Comparison of ENCODE assay signal across 27 cellular contexts in the genomic region with DNA sequence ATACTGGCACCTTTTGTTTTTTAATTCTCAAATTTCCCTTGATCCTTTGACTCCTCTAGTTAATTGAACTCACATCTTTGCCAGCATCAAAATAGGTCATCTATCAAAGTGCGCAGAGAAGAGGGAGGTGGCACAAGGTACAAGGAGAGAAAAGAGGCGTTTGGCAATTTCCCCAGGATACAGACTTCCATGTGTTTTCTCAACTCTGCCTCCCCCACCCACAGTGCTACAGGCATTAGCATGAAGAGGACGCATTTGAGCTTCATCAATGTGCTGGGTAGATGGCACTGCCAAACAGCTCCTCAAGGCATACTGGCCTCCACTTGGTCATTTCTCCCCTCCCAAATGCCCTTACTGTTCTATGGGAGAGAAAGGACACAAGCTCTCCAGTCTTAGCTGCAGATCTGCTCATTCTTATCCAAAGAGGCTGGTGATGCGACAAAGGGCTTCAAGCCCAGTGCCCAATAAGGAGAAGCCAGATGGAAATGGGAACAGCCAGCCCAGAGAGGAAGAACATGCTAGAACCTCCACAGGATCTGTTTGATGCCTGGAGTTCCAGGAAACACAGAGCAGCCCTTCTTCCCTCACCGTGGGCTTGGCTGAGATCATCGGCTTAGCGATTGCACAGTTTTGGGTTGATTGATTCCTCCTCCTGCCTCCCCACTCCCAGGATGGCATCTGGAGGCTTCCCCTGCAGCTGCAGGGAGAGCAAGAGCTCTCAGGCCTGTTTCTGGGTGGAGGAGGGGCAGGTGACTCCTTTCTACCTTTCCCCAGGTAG.
DNase-seq lines count a peak whose midpoint lies in the region; ATAC-seq and TF ChIP-seq lines count a peak whose summit lies in the region.
"Had no signal": no experiment of that assay in that cellular context is flagged by ENCODE, and none has a peak within 500 bp of the region (broad histone marks: within the 10 kb centered on the region; RNA-seq: fewer than 3 reads in every experiment).

No MANE protein-coding gene starts in this region.

- ATAC-seq in GM18517 (IDR thresholded peaks at IDR 0.05; ENCODE audit: unreplicated experiment) (no peak), PC-3 (no peak)
- ATAC-seq: activated CD8-positive, alpha-beta memory T cell treated with anti-CD3 and anti-CD28 coated beads, Interleukin-2, amount 10 ng/mL, durations not matched to agents 7 days and 5 days; activated T-cell treated with anti-CD3 and anti-CD28 coated beads, Interleukin-2, amount 50 U/mL, for 72 hours; effector memory CD8-positive, alpha-beta T cell; gastrocnemius medialis; HCT116; K562; left lobe of liver; Panc1 had no signal

- no peak overlapping the region for H4K5ac ChIP-seq in H9 (ENCODE audit: insufficient read length, low read depth, low read length)

- H3K27me3 Mint-ChIP-seq in H9 (ENCODE audit: low read depth) = peaks cover 2% of the 10 kb centered on the region
- H3K27me3 Mint-ChIP-seq: type B pancreatic cell had no signal

- CTCF ChIA-PET in PC-3 (lab: Charles Lee) = no interaction called here

- H3K9me2 ChIP-seq in PC-3 (replicated peaks; ENCODE audit: low read length) = no peaks in the 10 kb centered on the region

- H3K79me1 ChIP-seq in H9 (ENCODE audit: insufficient read depth, low read depth, low read length, poor library complexity, severe bottlenecking) = no peaks in the 10 kb centered on the region

- H2BK120ac ChIP-seq in H9 (ENCODE audit: low read depth, low read length, poor library complexity, severe bottlenecking) = no peak overlapping the region

- H3F3A ChIP-seq in PC-3 (ENCODE audit: low read length, unreplicated experiment) = no peaks in the 10 kb centered on the region

- no CpG with 5 or more reads among the region's 7 CpGs for WGBS in H9 (ENCODE audit: extremely low coverage, insufficient read length, low lambda C conversion rate)

- H3K36me3 ChIP-seq in WERI-Rb-1 (no peaks in the 10 kb centered on the region), PC-3 (ENCODE audit: low read depth, low read length) (no peaks in the 10 kb centered on the region)
- H3K36me3 ChIP-seq: esophagus muscularis mucosa, gastrocnemius medialis had no signal

- no peak overlapping the region for H3K4ac ChIP-seq in H9 (ENCODE audit: low read depth, low read length)

- no peak overlapping the region for H4K8ac ChIP-seq in H9 (replicated peaks; ENCODE audit: insufficient read length, low read depth, low read length)

- H3K18ac ChIP-seq in H9 (ENCODE audit: insufficient read length, low read depth, low read length) = no peak overlapping the region

- H3K27me3 ChIP-seq in H9 (ENCODE audit: insufficient read depth, low read length) (no peaks in the 10 kb centered on the region), WERI-Rb-1 (ENCODE audit: insufficient read depth, low read depth, severe bottlenecking) (no peaks in the 10 kb centered on the region), PC-3 (ENCODE audit: low read length) (no peaks in the 10 kb centered on the region)
- H3K27me3 ChIP-seq: esophagus muscularis mucosa, gastrocnemius medialis had no signal

- no peak overlapping the region for H2BK12ac ChIP-seq in H9 (ENCODE audit: insufficient read length, low read depth, low read length)

- BruUV-seq in PC-3 (replicated peaks; lab: Mats Ljungman, UMichigan) = no TSS peak

- no peak overlapping the region for H2AK5ac ChIP-seq in H9 (ENCODE audit: insufficient read length, low read length)

- H3T11ph ChIP-seq in H9 (ENCODE audit: low read length) = no peak overlapping the region

- H3K4me3 ChIP-seq in WERI-Rb-1 (ENCODE audit: low read depth, low read length) = peak overlapping the region; percentile 5; the same call in 1 of the 2 replicates
- H3K4me3 ChIP-seq in skin epidermis = no peak overlapping the region
- no peak overlapping the region for H3K4me3 ChIP-seq in PC-3 (ENCODE audit: low read length)
- H3K4me3 ChIP-seq: coronary artery, esophagus muscularis mucosa, gastrocnemius medialis, K562 had no signal

- H2BK20ac ChIP-seq in H9 (ENCODE audit: low read depth, low read length, poor library complexity, severe bottlenecking) = no peak overlapping the region

- H3K23me2 ChIP-seq in H9 (ENCODE audit: insufficient read length, low read depth, low read length, poor library complexity, severe bottlenecking) = no peaks in the 10 kb centered on the region

- no peak overlapping the region for H2BK15ac ChIP-seq in H9 (ENCODE audit: low read depth, low read length)

- no peaks in the 10 kb centered on the region; a peak in 1 of 7 replicates for H3K36me3 Mint-ChIP-seq in H9 (ENCODE audit: insufficient read depth in 1 of 3, low read depth in 3 of 3)
- H3K36me3 Mint-ChIP-seq: activated CD8-positive, alpha-beta memory T cell treated with anti-CD3 and anti-CD28 coated beads, Interleukin-2, amount 10 ng/mL, durations not matched to agents 7 days and 5 days; CD14-positive monocyte; type B pancreatic cell had no signal

- no peak overlapping the region for H3K4me3 Mint-ChIP-seq in H9
- H3K4me3 Mint-ChIP-seq: activated CD4-positive, alpha-beta T cell treated with anti-CD3 and anti-CD28 coated beads, Interleukin-2, amount 10 ng/mL, durations not matched to agents 7 days and 5 days; activated CD8-positive, alpha-beta memory T cell treated with anti-CD3 and anti-CD28 coated beads, Interleukin-2, amount 10 ng/mL, durations not matched to agents 7 days and 5 days; activated T-cell treated with anti-CD3 and anti-CD28 coated beads, Interleukin-2, amount 50 U/mL, for 72 hours; CD14-positive monocyte; effector memory CD8-positive, alpha-beta T cell; type B pancreatic cell had no signal

- H3K79me2 ChIP-seq in H9 (ENCODE audit: insufficient read depth, low read length) (no peaks in the 10 kb centered on the region), PC-3 (ENCODE audit: low read length) (no peaks in the 10 kb centered on the region)

- no peak overlapping the region for H2BK5ac ChIP-seq in H9 (ENCODE audit: insufficient read length, low read length)

- no peak overlapping the region for H3K27ac Mint-ChIP-seq in H9
- H3K27ac Mint-ChIP-seq: activated CD4-positive, alpha-beta T cell treated with anti-CD3 and anti-CD28 coated beads, Interleukin-2, amount 10 ng/mL, durations not matched to agents 7 days and 5 days; activated CD8-positive, alpha-beta memory T cell treated with anti-CD3 and anti-CD28 coated beads, Interleukin-2, amount 10 ng/mL, durations not matched to agents 7 days and 5 days; activated T-cell treated with anti-CD3 and anti-CD28 coated beads, Interleukin-2, amount 50 U/mL, for 72 hours; CD14-positive monocyte; effector memory CD8-positive, alpha-beta T cell; type B pancreatic cell had no signal

- H3K27ac ChIP-seq in H9 (ENCODE audit: insufficient read length, low read depth, low read length) = no peak overlapping the region
- H3K27ac ChIP-seq in WERI-Rb-1 = peak overlapping the region; percentile 64
- peak overlapping the region in 18 of 21 experiments; percentile 53 to 91 (median 83) for H3K27ac ChIP-seq in skin epidermis
- no peak overlapping the region for H3K27ac ChIP-seq in PC-3 (ENCODE audit: low read length)
- H3K27ac ChIP-seq: coronary artery, esophagus muscularis mucosa, gastrocnemius medialis had no signal

- H3K14ac ChIP-seq in H9 (ENCODE audit: insufficient read depth, low read length) = 0 out of 2 replicates have a peak overlapping the region, but pooled peaks have one; percentile 6

- intact Hi-C loops in PC-3 (cut with micrococcal nuclease) = no loop called here

- no peak overlapping the region for H4K91ac ChIP-seq in H9 (ENCODE audit: insufficient read length, low read depth, low read length)

- H3K56ac ChIP-seq in H9 (ENCODE audit: insufficient read length, low read depth, low read length) = no peak overlapping the region

- peaks cover 25 to 38% of the 10 kb centered on the region in 2 experiments for H3K4me1 Mint-ChIP-seq in H9
- H3K4me1 Mint-ChIP-seq: activated CD4-positive, alpha-beta T cell treated with anti-CD3 and anti-CD28 coated beads, Interleukin-2, amount 10 ng/mL, durations not matched to agents 7 days and 5 days; activated CD8-positive, alpha-beta memory T cell treated with anti-CD3 and anti-CD28 coated beads, Interleukin-2, amount 10 ng/mL, durations not matched to agents 7 days and 5 days had no signal

- POLR2A ChIA-PET in PC-3 (lab: Charles Lee; ENCODE audit: unreplicated experiment) = no interaction called here

- H3K9ac ChIP-seq in H9 (ENCODE audit: extremely low read depth, insufficient read length, low read length) (no peak overlapping the region), PC-3 (ENCODE audit: low read length) (no peak overlapping the region)

- H3K4me2 ChIP-seq in H9 (ENCODE audit: insufficient read depth, insufficient read length, low read length) (no peak overlapping the region), PC-3 (ENCODE audit: low read length) (no peak overlapping the region)

- H2AFZ ChIP-seq in H9 (ENCODE audit: low read length) (no peak overlapping the region), PC-3 (ENCODE audit: low read length) (no peak overlapping the region)

- H3K23ac ChIP-seq in H9 (ENCODE audit: insufficient read length, low read depth, low read length) = no peak overlapping the region

- H4K20me1 ChIP-seq in H9 (ENCODE audit: control insufficient read depth, insufficient read depth, insufficient read length) = no peaks in the 10 kb centered on the region
- H4K20me1 ChIP-seq in PC-3 (ENCODE audit: low read length) = no peaks in the 10 kb centered on the region

- H3K9me3 Mint-ChIP-seq in H9 = no peaks in the 10 kb centered on the region; a peak in 1 of 5 replicates
- H3K9me3 Mint-ChIP-seq: activated CD4-positive, alpha-beta T cell treated with anti-CD3 and anti-CD28 coated beads, Interleukin-2, amount 10 ng/mL, durations not matched to agents 7 days and 5 days; activated T-cell treated with anti-CD3 and anti-CD28 coated beads, Interleukin-2, amount 50 U/mL, for 72 hours; effector memory CD8-positive, alpha-beta T cell; type B pancreatic cell had no signal

- no peak for DNase-seq in H9
- DNase-seq in WERI-Rb-1 = peak; percentile 79
- DNase-seq in globus pallidus (ENCODE audit: low spot score) = peak; percentile 16
- DNase-seq in retina = no peak
- DNase-seq in PC-3 = no peak
- DNase-seq: activated CD4-positive, alpha-beta T cell treated with anti-CD3 and anti-CD28 coated beads, Interleukin-2, amount 10 ng/mL, durations not matched to agents 7 days and 5 days; activated CD8-positive, alpha-beta memory T cell treated with anti-CD3 and anti-CD28 coated beads, Interleukin-2, amount 10 ng/mL, durations not matched to agents 7 days and 5 days; activated naive CD4-positive, alpha-beta T cell treated with Interleukin-2 at 50 U/mL for 16 hours; activated T-cell treated with anti-CD3 and anti-CD28 coated beads, Interleukin-2, amount 50 U/mL, for 72 hours; DMS79 treated with DMSO at 0.1 percent for 48 hours; effector memory CD8-positive, alpha-beta T cell; gastrocnemius medialis; mesendoderm; NCI-H2081; occipital lobe; SHP77 treated with DMSO at 0.1 percent for 48 hours; T1000 had no signal

- no peaks in the 10 kb centered on the region for H3K9me3 ChIP-seq in H9 (ENCODE audit: control insufficient read depth, low read depth, low read length)
- no peaks in the 10 kb centered on the region for H3K9me3 ChIP-seq in WERI-Rb-1 (ENCODE audit: severe bottlenecking)
- no peaks in the 10 kb centered on the region for H3K9me3 ChIP-seq in PC-3 (ENCODE audit: low read length)
- H3K9me3 ChIP-seq: esophagus muscularis mucosa, gastrocnemius medialis had no signal

- TF ChIP-seq CTCF in H9 (conservative IDR thresholded peaks at IDR 0.05) (no peak), WERI-Rb-1 (IDR thresholded peaks at IDR 0.05; ENCODE audit: low read depth, low read length) (no peak), PC-3 (conservative IDR thresholded peaks at IDR 0.05; ENCODE audit: low read depth, low read length) (no peak)

- H3K4me1 ChIP-seq in H9 (ENCODE audit: insufficient read depth, low read length) = peaks cover 2% of the 10 kb centered on the region; the same call in 1 of the 2 replicates
- H3K4me1 ChIP-seq in PC-3 (ENCODE audit: insufficient read depth, low read length) = no peaks in the 10 kb centered on the region

Comparison
In these comparisons a context has a peak if more than half of its experiments do, and no peak if none do; other contexts are left out.
1. DNase-seq: peak in WERI-Rb-1 (single experiment) and globus pallidus (single experiment); none in H9 (single experiment), retina (single experiment) and PC-3 (single experiment).
2. H3K27ac ChIP-seq: peak in WERI-Rb-1 (single experiment) and skin epidermis (18 of 21); none in H9 (single experiment) and PC-3 (single experiment).